In the genomic region with DNA sequence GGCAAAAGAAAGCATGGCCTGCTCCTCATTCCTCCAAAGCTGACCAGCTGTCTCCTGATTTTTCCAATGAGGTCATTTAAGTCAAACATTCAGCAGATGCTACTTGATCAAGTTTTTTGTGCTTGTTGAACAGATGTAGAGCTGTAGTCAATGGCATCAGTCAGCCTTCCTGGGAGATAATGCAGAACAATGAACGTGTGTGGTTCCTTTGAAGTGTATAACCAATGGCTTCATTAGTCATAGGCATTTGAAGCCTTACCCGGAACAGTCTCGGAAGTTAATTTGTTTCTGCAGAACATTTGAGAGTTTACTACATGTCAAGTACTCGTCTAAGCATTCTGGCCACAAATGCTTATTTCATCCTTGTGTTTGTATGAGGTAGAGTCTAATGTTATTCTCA, we compare ENCODE assay signal across 25 cellular contexts.
"Had no signal": no experiment of that assay in that cellular context is flagged by ENCODE, and none has a peak within 500 bp of the region (broad histone marks: within the 10 kb centered on the region; RNA-seq: fewer than 3 reads in every experiment).

No MANE protein-coding gene starts in this region.

- H3K9me3 ChIP-seq: heart left ventricle, neutrophil, ovary, prostate gland, thyroid gland had no signal

- DNase-seq: activated B cell treated with CpG ODN at 0.5 μM for 24 hours; activated CD4-positive, alpha-beta T cell treated with anti-CD3 and anti-CD28 coated beads for 36 hours; activated CD4-positive, alpha-beta T cell treated with anti-CD3 and anti-CD28 coated beads, Interleukin-2, amount 50 U/mL, for 4 hours; activated CD8-positive, alpha-beta memory T cell treated with anti-CD3 and anti-CD28 coated beads for 24 hours; activated CD8-positive, alpha-beta memory T cell treated with anti-CD3 and anti-CD28 coated beads, Interleukin-2, amount 50 U/mL, for 4 hours; activated T-cell treated with anti-CD3 and anti-CD28 coated beads, Interleukin-2, amount 50 U/mL, for 24 hours; amniotic stem cell; cerebellar nuclear complex; endodermal cell; heart left ventricle; islet precursor cell; left cardiac atrium; mammary epithelial cell; ovary; stimulated activated CD4-positive, alpha-beta T cell treated with anti-CD3 and anti-CD28 coated beads, Interleukin-12 subunit alpha, Interleukin-12 subunit beta, amount 100 ng/mL, for 4 hours; stimulated activated CD4-positive, alpha-beta T cell treated with anti-CD3 and anti-CD28 coated beads, Interleukin-4, amount 100 ng/mL, for 4 hours; stimulated activated naive CD8-positive, alpha-beta T cell treated with anti-CD3 and anti-CD28 coated beads, Interleukin-15, Interleukin-2, amounts not matched to agents 100 U/mL and 50 U/mL, for 24 hours; substantia nigra; thyroid gland had no signal

- H3K4me3 Mint-ChIP-seq: activated B cell treated with CpG ODN at 0.5 μM for 24 hours; activated CD4-positive, alpha-beta T cell treated with anti-CD3 and anti-CD28 coated beads for 36 hours; activated T-cell treated with anti-CD3 and anti-CD28 coated beads, Interleukin-2, amount 50 U/mL, for 24 hours; activated T-helper 17 cell treated with anti-CD3 and anti-CD28 coated beads, Interleukin-2, amount 50 U/mL, for 72 hours; endodermal cell; nephron had no signal

- H3K36me3 ChIP-seq: heart left ventricle, neutrophil, ovary, prostate gland, thyroid gland had no signal

- H3K27ac ChIP-seq: coronary artery, heart left ventricle, neutrophil, ovary, prostate gland, thyroid gland had no signal

- H3K36me3 Mint-ChIP-seq: activated naive CD4-positive, alpha-beta T cell treated with anti-CD3 and anti-CD28 coated beads, Interleukin-2, amount 50 U/mL, for 72 hours had no signal

- H3K9me3 Mint-ChIP-seq: activated B cell treated with CpG ODN at 0.5 μM for 24 hours; activated naive CD4-positive, alpha-beta T cell treated with anti-CD3 and anti-CD28 coated beads, Interleukin-2, amount 50 U/mL, for 72 hours; activated T-cell treated with anti-CD3 and anti-CD28 coated beads, Interleukin-2, amount 50 U/mL, for 24 hours; activated T-helper 17 cell treated with anti-CD3 and anti-CD28 coated beads, Interleukin-2, amount 50 U/mL, for 72 hours; endodermal cell; nephron had no signal

- H3K4me3 ChIP-seq: coronary artery, heart left ventricle, ovary, prostate gland, thyroid gland had no signal

- H3K4me1 Mint-ChIP-seq: activated B cell treated with CpG ODN at 0.5 μM for 24 hours; activated CD4-positive, alpha-beta T cell treated with anti-CD3 and anti-CD28 coated beads for 36 hours; activated T-helper 17 cell treated with anti-CD3 and anti-CD28 coated beads, Interleukin-2, amount 50 U/mL, for 72 hours; endodermal cell; nephron had no signal

- H3K4me1 ChIP-seq: heart left ventricle, prostate gland, thyroid gland had no signal

- H3K27ac Mint-ChIP-seq: activated B cell treated with CpG ODN at 0.5 μM for 24 hours; activated CD4-positive, alpha-beta T cell treated with anti-CD3 and anti-CD28 coated beads for 36 hours; activated naive CD4-positive, alpha-beta T cell treated with anti-CD3 and anti-CD28 coated beads, Interleukin-2, amount 50 U/mL, for 72 hours; activated T-cell treated with anti-CD3 and anti-CD28 coated beads, Interleukin-2, amount 50 U/mL, for 24 hours; activated T-helper 17 cell treated with anti-CD3 and anti-CD28 coated beads, Interleukin-2, amount 50 U/mL, for 72 hours; endodermal cell; nephron had no signal

- ATAC-seq: activated CD4-positive, alpha-beta T cell treated with anti-CD3 and anti-CD28 coated beads for 36 hours; activated naive CD4-positive, alpha-beta T cell treated with anti-CD3 and anti-CD28 coated beads, Interleukin-2, amount 50 U/mL, for 72 hours; activated T-helper 17 cell treated with anti-CD3 and anti-CD28 coated beads, Interleukin-2, amount 50 U/mL, for 72 hours; heart left ventricle; stimulated activated naive CD8-positive, alpha-beta T cell treated with anti-CD3 and anti-CD28 coated beads, Interleukin-15, Interleukin-2, amounts not matched to agents 100 U/mL and 50 U/mL, for 24 hours had no signal

- H3K27me3 ChIP-seq: neutrophil, ovary, thyroid gland had no signal
